In the genomic region with DNA sequence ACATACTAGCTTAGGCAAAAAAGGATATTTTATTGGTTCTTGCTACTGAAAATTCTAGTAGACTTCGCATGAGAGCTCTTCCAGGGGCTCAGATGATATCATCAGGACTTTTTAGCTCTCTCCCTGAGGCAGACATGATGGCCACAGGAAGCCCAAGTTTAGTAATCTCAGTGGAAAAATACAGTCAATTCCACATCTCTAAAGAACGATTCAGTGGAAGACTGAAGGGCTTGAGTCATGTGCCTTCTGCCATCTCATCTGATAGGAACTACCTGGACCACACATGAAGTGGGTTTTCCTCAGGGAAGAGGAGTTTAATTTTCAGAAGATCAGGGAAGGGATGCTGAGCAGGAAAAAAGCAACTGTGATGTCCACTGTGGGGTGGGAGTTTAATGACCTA, we compare ENCODE assay signal across 1 cellular context.
A peak's percentile ranks its signal among the peaks of the same experiment; 100 is the strongest.
TF ChIP-seq lines count a peak whose summit lies in the region.

No MANE protein-coding gene starts in this region.

TF ChIP-seq in IMR-90, 13 proteins besides CTCF, POLR2A, EP300 and RAD21:
- TF ChIP-seq CHD1 (IDR thresholded peaks at IDR 0.05; ENCODE audit: low read depth, low read length) (no peak), RFX5 (IDR thresholded peaks at IDR 0.05; ENCODE audit: low read depth, low read length) (no peak), FOS (IDR thresholded peaks at IDR 0.05; ENCODE audit: low read depth, low read length) (no peak), MXI1 (IDR thresholded peaks at IDR 0.05; ENCODE audit: borderline replicate concordance, low read depth, low read length) (no peak), NFE2L2 (IDR thresholded peaks at IDR 0.05; ENCODE audit: low read depth, low read length) (no peak), BHLHE40 (IDR thresholded peaks at IDR 0.05; ENCODE audit: low read depth, low read length) (0 out of 2 replicates have a peak, but pooled peaks have one; percentile 54), CEBPB (IDR thresholded peaks at IDR 0.05; ENCODE audit: low read depth, low read length) (no peak), SMC3 (IDR thresholded peaks at IDR 0.05; ENCODE audit: low read depth, low read length) (no peak), MAFK (IDR thresholded peaks at IDR 0.05; ENCODE audit: low read depth, low read length) (no peak), RCOR1 (IDR thresholded peaks at IDR 0.05; ENCODE audit: insufficient replicate concordance, low read length) (no peak)
- TF ChIP-seq, protein P1, sequence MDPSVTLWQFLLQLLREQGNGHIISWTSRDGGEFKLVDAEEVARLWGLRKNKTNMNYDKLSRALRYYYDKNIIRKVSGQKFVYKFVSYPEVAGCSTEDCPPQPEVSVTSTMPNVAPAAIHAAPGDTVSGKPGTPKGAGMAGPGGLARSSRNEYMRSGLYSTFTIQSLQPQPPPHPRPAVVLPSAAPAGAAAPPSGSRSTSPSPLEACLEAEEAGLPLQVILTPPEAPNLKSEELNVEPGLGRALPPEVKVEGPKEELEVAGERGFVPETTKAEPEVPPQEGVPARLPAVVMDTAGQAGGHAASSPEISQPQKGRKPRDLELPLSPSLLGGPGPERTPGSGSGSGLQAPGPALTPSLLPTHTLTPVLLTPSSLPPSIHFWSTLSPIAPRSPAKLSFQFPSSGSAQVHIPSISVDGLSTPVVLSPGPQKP (IDR thresholded peaks at IDR 0.05; ENCODE audit: borderline replicate concordance, low read depth, low read length) = no peak
- TF ChIP-seq, protein P2, sequence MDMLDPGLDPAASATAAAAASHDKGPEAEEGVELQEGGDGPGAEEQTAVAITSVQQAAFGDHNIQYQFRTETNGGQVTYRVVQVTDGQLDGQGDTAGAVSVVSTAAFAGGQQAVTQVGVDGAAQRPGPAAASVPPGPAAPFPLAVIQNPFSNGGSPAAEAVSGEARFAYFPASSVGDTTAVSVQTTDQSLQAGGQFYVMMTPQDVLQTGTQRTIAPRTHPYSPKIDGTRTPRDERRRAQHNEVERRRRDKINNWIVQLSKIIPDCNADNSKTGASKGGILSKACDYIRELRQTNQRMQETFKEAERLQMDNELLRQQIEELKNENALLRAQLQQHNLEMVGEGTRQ (IDR thresholded peaks at IDR 0.05; ENCODE audit: low read depth, low read length) = peak; percentile 70
